ENCODE assay signal across 3 cellular contexts in the genomic region with DNA sequence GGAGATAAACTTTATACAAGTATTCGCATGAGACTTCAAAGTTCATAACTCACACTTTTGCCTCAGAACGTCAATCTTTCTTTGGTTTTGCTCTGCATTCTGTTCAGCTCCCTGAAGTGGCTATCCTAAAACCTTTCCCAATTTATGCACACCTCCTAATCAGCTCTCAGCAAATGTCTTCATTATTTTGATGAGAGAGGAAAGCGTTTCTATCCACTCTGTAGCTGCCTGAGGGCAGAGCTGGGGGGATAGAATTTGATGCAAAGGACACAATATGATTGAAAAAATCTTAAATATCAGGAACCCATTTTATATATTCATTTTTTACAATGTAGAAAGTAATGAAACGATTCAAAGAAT.
TF ChIP-seq lines count a peak whose summit lies in the region.

No MANE protein-coding gene starts in this region.

TF ChIP-seq in SK-N-SH, 30 proteins besides CTCF, POLR2A, EP300 and RAD21:
- no peak for TF ChIP-seq EZH2phosphoT487 (IDR thresholded peaks at IDR 0.05; ENCODE audit: borderline replicate concordance, low read depth)
- no peak for TF ChIP-seq REST (IDR thresholded peaks at IDR 0.05; ENCODE audit: low read depth, low read length)
- no peak for TF ChIP-seq RCOR1 (IDR thresholded peaks at IDR 0.05; ENCODE audit: low read length)
- TF ChIP-seq YY1 (IDR thresholded peaks at IDR 0.05; ENCODE audit: low read depth), result no peak
- TF ChIP-seq TEAD4 (IDR thresholded peaks at IDR 0.05; ENCODE audit: borderline replicate concordance, insufficient read depth), result no peak
- no peak for TF ChIP-seq MXI1 (IDR thresholded peaks at IDR 0.05; ENCODE audit: low read depth, low read length)
- TF ChIP-seq, protein P1, sequence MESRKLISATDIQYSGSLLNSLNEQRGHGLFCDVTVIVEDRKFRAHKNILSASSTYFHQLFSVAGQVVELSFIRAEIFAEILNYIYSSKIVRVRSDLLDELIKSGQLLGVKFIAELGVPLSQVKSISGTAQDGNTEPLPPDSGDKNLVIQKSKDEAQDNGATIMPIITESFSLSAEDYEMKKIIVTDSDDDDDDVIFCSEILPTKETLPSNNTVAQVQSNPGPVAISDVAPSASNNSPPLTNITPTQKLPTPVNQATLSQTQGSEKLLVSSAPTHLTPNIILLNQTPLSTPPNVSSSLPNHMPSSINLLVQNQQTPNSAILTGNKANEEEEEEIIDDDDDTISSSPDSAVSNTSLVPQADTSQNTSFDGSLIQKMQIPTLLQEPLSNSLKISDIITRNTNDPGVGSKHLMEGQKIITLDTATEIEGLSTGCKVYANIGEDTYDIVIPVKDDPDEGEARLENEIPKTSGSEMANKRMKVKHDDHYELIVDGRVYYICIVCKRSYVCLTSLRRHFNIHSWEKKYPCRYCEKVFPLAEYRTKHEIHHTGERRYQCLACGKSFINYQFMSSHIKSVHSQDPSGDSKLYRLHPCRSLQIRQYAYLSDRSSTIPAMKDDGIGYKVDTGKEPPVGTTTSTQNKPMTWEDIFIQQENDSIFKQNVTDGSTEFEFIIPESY (IDR thresholded peaks at IDR 0.05; ENCODE audit: borderline replicate concordance, low read depth), result no peak

TF ChIP-seq in SK-N-SH treated with all-trans-retinoic acid at 6 μM for 48 hours, 23 proteins besides CTCF, POLR2A, EP300 and RAD21:
- TF ChIP-seq OSR1 (CRISPR knock-in tag; IDR thresholded peaks at IDR 0.05), result no peak
TF ChIP-seq in SK-N-SH treated with all-trans-retinoic acid at 6 μM for 48 hours: peak in this region for 0.

TF ChIP-seq in endothelial cell of umbilical vein, 7 proteins besides CTCF, POLR2A, EP300 and RAD21:
- TF ChIP-seq JUN (IDR thresholded peaks at IDR 0.05; ENCODE audit: borderline replicate concordance, insufficient read depth, insufficient read length, low read depth) (no peak), EZH2 (IDR thresholded peaks at IDR 0.05; ENCODE audit: borderline replicate concordance, low read depth, low read length, severe bottlenecking) (no peak), POLR2AphosphoS5 (IDR thresholded peaks at IDR 0.05; ENCODE audit: insufficient read depth, low read depth, low read length) (no peak), FOS (IDR thresholded peaks at IDR 0.05; ENCODE audit: borderline replicate concordance, insufficient read depth, low read length) (no peak), GATA2 (IDR thresholded peaks at IDR 0.05; ENCODE audit: insufficient read depth, insufficient read length, low read depth, low read length) (no peak), MYC (IDR thresholded peaks at IDR 0.05; ENCODE audit: low read depth, low read length) (no peak)
- TF ChIP-seq, protein P2, sequence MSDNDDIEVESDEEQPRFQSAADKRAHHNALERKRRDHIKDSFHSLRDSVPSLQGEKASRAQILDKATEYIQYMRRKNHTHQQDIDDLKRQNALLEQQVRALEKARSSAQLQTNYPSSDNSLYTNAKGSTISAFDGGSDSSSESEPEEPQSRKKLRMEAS (IDR thresholded peaks at IDR 0.05; ENCODE audit: insufficient read depth, insufficient read length), result no peak
